In the genomic region with DNA sequence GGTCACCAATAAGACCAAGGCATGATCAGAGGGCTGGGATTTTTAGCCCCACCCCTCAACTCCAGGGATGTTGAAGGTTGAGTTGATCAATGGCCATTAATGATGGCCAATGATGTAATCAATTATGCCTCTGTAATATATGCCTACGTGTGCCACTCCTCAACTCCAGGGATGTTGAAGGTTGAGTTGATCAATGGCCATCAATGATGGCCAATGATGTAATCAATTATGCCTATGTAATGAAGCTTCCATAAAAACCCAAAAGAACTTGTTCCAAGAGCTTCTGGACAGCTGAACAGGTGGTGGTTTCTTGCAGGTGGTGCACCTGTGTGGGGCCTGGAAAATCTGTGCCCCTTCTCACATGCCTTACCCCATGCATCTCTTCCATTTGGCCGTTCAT, we compare ENCODE assay signal across 2 cellular contexts.
A peak's percentile ranks its signal among the peaks of the same experiment; 100 is the strongest.
TF ChIP-seq lines count a peak whose summit lies in the region.

No MANE protein-coding gene starts in this region.

TF ChIP-seq in HepG2, 621 proteins besides CTCF, POLR2A, EP300 and RAD21:
- TF ChIP-seq SIN3A (IDR thresholded peaks at IDR 0.05; ENCODE audit: borderline replicate concordance, low read depth, low read length) = no peak
- TF ChIP-seq ATF7 (IDR thresholded peaks at IDR 0.05) = peak; percentile 80
- TF ChIP-seq ATF7 (CRISPR knock-in tag; IDR thresholded peaks at IDR 0.05) = no peak
- TF ChIP-seq ZBTB21 (CRISPR knock-in tag; IDR thresholded peaks at IDR 0.05) = no peak
- TF ChIP-seq, protein P1, sequence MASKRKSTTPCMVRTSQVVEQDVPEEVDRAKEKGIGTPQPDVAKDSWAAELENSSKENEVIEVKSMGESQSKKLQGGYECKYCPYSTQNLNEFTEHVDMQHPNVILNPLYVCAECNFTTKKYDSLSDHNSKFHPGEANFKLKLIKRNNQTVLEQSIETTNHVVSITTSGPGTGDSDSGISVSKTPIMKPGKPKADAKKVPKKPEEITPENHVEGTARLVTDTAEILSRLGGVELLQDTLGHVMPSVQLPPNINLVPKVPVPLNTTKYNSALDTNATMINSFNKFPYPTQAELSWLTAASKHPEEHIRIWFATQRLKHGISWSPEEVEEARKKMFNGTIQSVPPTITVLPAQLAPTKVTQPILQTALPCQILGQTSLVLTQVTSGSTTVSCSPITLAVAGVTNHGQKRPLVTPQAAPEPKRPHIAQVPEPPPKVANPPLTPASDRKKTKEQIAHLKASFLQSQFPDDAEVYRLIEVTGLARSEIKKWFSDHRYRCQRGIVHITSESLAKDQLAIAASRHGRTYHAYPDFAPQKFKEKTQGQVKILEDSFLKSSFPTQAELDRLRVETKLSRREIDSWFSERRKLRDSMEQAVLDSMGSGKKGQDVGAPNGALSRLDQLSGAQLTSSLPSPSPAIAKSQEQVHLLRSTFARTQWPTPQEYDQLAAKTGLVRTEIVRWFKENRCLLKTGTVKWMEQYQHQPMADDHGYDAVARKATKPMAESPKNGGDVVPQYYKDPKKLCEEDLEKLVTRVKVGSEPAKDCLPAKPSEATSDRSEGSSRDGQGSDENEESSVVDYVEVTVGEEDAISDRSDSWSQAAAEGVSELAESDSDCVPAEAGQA (IDR thresholded peaks at IDR 0.05; ENCODE audit: low read depth) = no peak
- TF ChIP-seq, protein P1 (CRISPR knock-in tag; IDR thresholded peaks at IDR 0.05; ENCODE audit: borderline replicate concordance) = no peak

TF ChIP-seq in HEK293, 187 proteins besides CTCF, POLR2A, EP300 and RAD21:
- peak; percentile 58; the same call in 1 of the 2 replicates for TF ChIP-seq ATF2 (tag by site-specific recombination; IDR thresholded peaks at IDR 0.05; ENCODE audit: low read depth)
- TF ChIP-seq ZNF350 (tag by site-specific recombination; IDR thresholded peaks at IDR 0.05) = no peak
- no peak for TF ChIP-seq GFI1B (tag by site-specific recombination; IDR thresholded peaks at IDR 0.05)
